Comparison of ENCODE assay signal across 1 cellular context in the genomic region with DNA sequence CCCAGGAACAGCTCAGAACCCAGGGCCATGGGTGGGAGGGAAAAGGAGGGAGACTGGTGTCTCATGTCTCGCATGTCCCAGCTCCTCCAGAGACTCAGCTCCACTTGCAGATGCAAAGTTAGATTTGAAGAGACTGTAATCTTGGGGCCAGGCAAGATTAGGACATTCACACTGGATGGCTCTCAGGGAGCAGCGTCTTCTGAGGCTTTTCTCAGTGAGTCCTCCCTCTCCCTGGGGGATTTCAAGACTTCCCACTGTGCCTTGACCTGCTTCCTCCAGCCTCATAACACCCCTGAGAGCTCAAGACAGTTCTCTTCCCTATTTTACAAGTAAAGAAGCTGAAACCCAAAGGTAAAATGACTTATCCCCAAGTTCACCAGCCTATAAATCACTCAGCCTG.
TF ChIP-seq lines count a peak whose summit lies in the region.

No MANE protein-coding gene starts in this region.

TF ChIP-seq in K562, 482 proteins besides CTCF, POLR2A, EP300 and RAD21:
- no peak for TF ChIP-seq FOXJ2 (tag; IDR thresholded peaks at IDR 0.05)
- TF ChIP-seq SPI1 (IDR thresholded peaks at IDR 0.05; ENCODE audit: borderline replicate concordance, low read depth, low read length), result 0 out of 2 replicates have a peak, but pooled peaks have one; percentile 6
- TF ChIP-seq, protein P1, sequence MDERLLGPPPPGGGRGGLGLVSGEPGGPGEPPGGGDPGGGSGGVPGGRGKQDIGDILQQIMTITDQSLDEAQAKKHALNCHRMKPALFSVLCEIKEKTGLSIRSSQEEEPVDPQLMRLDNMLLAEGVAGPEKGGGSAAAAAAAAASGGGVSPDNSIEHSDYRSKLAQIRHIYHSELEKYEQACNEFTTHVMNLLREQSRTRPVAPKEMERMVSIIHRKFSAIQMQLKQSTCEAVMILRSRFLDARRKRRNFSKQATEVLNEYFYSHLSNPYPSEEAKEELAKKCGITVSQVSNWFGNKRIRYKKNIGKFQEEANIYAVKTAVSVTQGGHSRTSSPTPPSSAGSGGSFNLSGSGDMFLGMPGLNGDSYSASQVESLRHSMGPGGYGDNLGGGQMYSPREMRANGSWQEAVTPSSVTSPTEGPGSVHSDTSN (CRISPR knock-in tag; IDR thresholded peaks at IDR 0.05; ENCODE audit: low read depth), result no peak
- TF ChIP-seq, protein P1 (tag; conservative IDR thresholded peaks at IDR 0.05; ENCODE audit: low read depth), result 0 out of 2 replicates have a peak, but pooled peaks have one; percentile 18
- TF ChIP-seq KLF10 (CRISPR knock-in tag; IDR thresholded peaks at IDR 0.05), result no peak
- peak; percentile 24 for TF ChIP-seq MEIS2 (IDR thresholded peaks at IDR 0.05; ENCODE audit: partially characterized antibody)
